17 cellular contexts compared by ENCODE assay signal in genomic region chr6:108866798-108867197, GRCh38. TPM values are rescaled to one million over a fixed set of nuclear protein-coding genes. Genes with fewer than 3 reads are reported as not detected.
DNase-seq lines count a peak whose midpoint lies in the region; ATAC-seq, FAIRE-seq and TF ChIP-seq lines count a peak whose summit lies in the region.
"Had no signal": no experiment of that assay in that cellular context is flagged by ENCODE, and none has a peak within 500 bp of the region (broad histone marks: within the 10 kb centered on the region; RNA-seq: fewer than 3 reads in every experiment).

No MANE protein-coding gene starts in this region.

- DNase-seq in activated CD4-positive, alpha-beta T cell treated with anti-CD3 and anti-CD28 coated beads, Interleukin-2, amount 10 ng/mL, durations not matched to agents 7 days and 5 days = no peak
- no peak for DNase-seq in activated CD4-positive, alpha-beta T cell treated with anti-CD3 and anti-CD28 coated beads, Interleukin-2, amount 50 U/mL, for 4 hours
- DNase-seq in K562 (ENCODE audit: extremely low read depth in 1 of 4, low spot score in 3 of 4) = no peak
- DNase-seq in stimulated activated effector memory CD8-positive, alpha-beta T cell treated with anti-CD3 and anti-CD28 coated beads, Interleukin-12 subunit alpha, Interleukin-12 subunit beta, amount 100 ng/mL, for 72 hours (ENCODE audit: low spot score in 2 of 2) = no peak
- no peak for DNase-seq in NCI-H2227 treated with DMSO at 0.1 percent for 48 hours (lab: John Stamatoyannopoulos, UW)
- no peak for DNase-seq in MCF 10A (ENCODE audit: unreplicated experiment)
- DNase-seq: AML-193, DMS 273 treated with DMSO at 0.1 percent for 48 hours, DMS79, GOT3, H9 had no signal

- no peak for TF ChIP-seq EP300 in K562 (IDR thresholded peaks at IDR 0.05; ENCODE audit: low read length)

- H3K9me3 Mint-ChIP-seq in activated CD4-positive, alpha-beta T cell treated with anti-CD3 and anti-CD28 coated beads, Interleukin-2, amount 10 ng/mL, durations not matched to agents 7 days and 5 days = no peaks in the 10 kb centered on the region
- H3K9me3 Mint-ChIP-seq in stimulated activated effector memory CD8-positive, alpha-beta T cell treated with anti-CD3 and anti-CD28 coated beads, Interleukin-12 subunit alpha, Interleukin-12 subunit beta, amount 100 ng/mL, for 72 hours = no peaks in the 10 kb centered on the region
- no peaks in the 10 kb centered on the region for H3K9me3 Mint-ChIP-seq in MCF 10A (ENCODE audit: unreplicated experiment)
- H3K9me3 Mint-ChIP-seq: H9 had no signal

- no peak for TF ChIP-seq POLR2A in K562 (conservative IDR thresholded peaks at IDR 0.05)

- CTCF ChIA-PET in activated CD4-positive, alpha-beta T cell treated with anti-CD3 and anti-CD28 coated beads, Interleukin-2, amount 10 ng/mL, durations not matched to agents 7 days and 5 days (lab: Charles Lee) = interaction anchor here (0.7 to 1.7 kb wide), 3 partner anchors 9 to 27 kb away, joined by 3 to 6 read pairs (median 3); partner anchors contain the start of gene ARMC2
- CTCF ChIA-PET in K562 (lab: Yijun Ruan, JAX; ENCODE audit: low intra/inter-chr PET ratio) = no interaction called here
- CTCF ChIA-PET in MCF 10A (lab: Yijun Ruan, JAX) = interaction anchor here (0.8 kb wide), 1 partner anchor 207 kb away, joined by 3 read pairs; no protein-coding TSS in a partner anchor

- peak overlapping the region; percentile 88 for H3K27ac Mint-ChIP-seq in activated CD4-positive, alpha-beta T cell treated with anti-CD3 and anti-CD28 coated beads, Interleukin-2, amount 10 ng/mL, durations not matched to agents 7 days and 5 days
- H3K27ac Mint-ChIP-seq in stimulated activated effector memory CD8-positive, alpha-beta T cell treated with anti-CD3 and anti-CD28 coated beads, Interleukin-12 subunit alpha, Interleukin-12 subunit beta, amount 100 ng/mL, for 72 hours = peak overlapping the region; percentile 65
- no peak overlapping the region for H3K27ac Mint-ChIP-seq in MCF 10A (ENCODE audit: low read depth, unreplicated experiment)

- no peak overlapping the region for H3K27ac ChIP-seq in K562 (ENCODE audit: extremely low read depth, low read depth, low read length)
- H3K27ac ChIP-seq: 22Rv1, BLaER1 had no signal

- H3K4me1 ChIP-seq in Loucy (ENCODE audit: insufficient read depth, low read length, poor library complexity, severe bottlenecking) (peaks cover 16% of the 10 kb centered on the region), K562 (replicated peaks in 1 of 2; ENCODE audit: control insufficient read depth in 2 of 2, insufficient read depth in 2 of 2, low read length in 2 of 2) (peaks cover 4% of the 10 kb centered on the region in 2 experiments; a peak in 4 of 5 replicates)
- H3K4me1 ChIP-seq: BLaER1 had no signal

- H3K9me2 ChIP-seq in Loucy (replicated peaks; ENCODE audit: low read depth, low read length) = no peaks in the 10 kb centered on the region

- no peak overlapping the region for H3K9ac ChIP-seq in Loucy (ENCODE audit: low read depth, low read length, poor library complexity, severe bottlenecking)
- no peak overlapping the region for H3K9ac ChIP-seq in K562 (ENCODE audit: insufficient read depth in 1 of 2, low read depth in 2 of 2, low read length in 2 of 2)
- H3K9ac ChIP-seq: BLaER1 had no signal

- H3K4me3 Mint-ChIP-seq in activated CD4-positive, alpha-beta T cell treated with anti-CD3 and anti-CD28 coated beads, Interleukin-2, amount 10 ng/mL, durations not matched to agents 7 days and 5 days = no peak overlapping the region
- no peak overlapping the region for H3K4me3 Mint-ChIP-seq in stimulated activated effector memory CD8-positive, alpha-beta T cell treated with anti-CD3 and anti-CD28 coated beads, Interleukin-12 subunit alpha, Interleukin-12 subunit beta, amount 100 ng/mL, for 72 hours
- H3K4me3 Mint-ChIP-seq in MCF 10A (ENCODE audit: unreplicated experiment) = no peak overlapping the region
- H3K4me3 Mint-ChIP-seq: H9 had no signal

- BruUV-seq in K562 (replicated peaks; lab: Mats Ljungman, UMichigan) (no TSS peak), MCF 10A (replicated peaks; lab: Mats Ljungman, UMichigan) (no TSS peak)

- H3K36me3 Mint-ChIP-seq in activated CD4-positive, alpha-beta T cell treated with anti-CD3 and anti-CD28 coated beads, Interleukin-2, amount 10 ng/mL, durations not matched to agents 7 days and 5 days (ENCODE audit: low read depth) = peaks cover 35% of the 10 kb centered on the region
- peaks cover 11% of the 10 kb centered on the region for H3K36me3 Mint-ChIP-seq in stimulated activated effector memory CD8-positive, alpha-beta T cell treated with anti-CD3 and anti-CD28 coated beads, Interleukin-12 subunit alpha, Interleukin-12 subunit beta, amount 100 ng/mL, for 72 hours
- H3K36me3 Mint-ChIP-seq in MCF 10A (ENCODE audit: insufficient read depth, unreplicated experiment) = peaks cover 12% of the 10 kb centered on the region

- H3K4me1 Mint-ChIP-seq in activated CD4-positive, alpha-beta T cell treated with anti-CD3 and anti-CD28 coated beads, Interleukin-2, amount 10 ng/mL, durations not matched to agents 7 days and 5 days = peaks cover 54% of the 10 kb centered on the region
- peaks cover 35% of the 10 kb centered on the region for H3K4me1 Mint-ChIP-seq in stimulated activated effector memory CD8-positive, alpha-beta T cell treated with anti-CD3 and anti-CD28 coated beads, Interleukin-12 subunit alpha, Interleukin-12 subunit beta, amount 100 ng/mL, for 72 hours
- H3K4me1 Mint-ChIP-seq in MCF 10A (ENCODE audit: insufficient read depth, unreplicated experiment) = no peaks in the 10 kb centered on the region

- H3K4me3 ChIP-seq in Loucy (ENCODE audit: low read length, poor library complexity, severe bottlenecking) = no peak overlapping the region
- H3K4me3 ChIP-seq in K562 = no peak overlapping the region
- H3K4me3 ChIP-seq: BLaER1 had no signal

- no peak for TF ChIP-seq RAD21 in K562 (CRISPR knock-in tag; conservative IDR thresholded peaks at IDR 0.05 in 1 of 2, IDR thresholded peaks at IDR 0.05 in 1 of 2)

- H3K27me3 Mint-ChIP-seq in activated CD4-positive, alpha-beta T cell treated with anti-CD3 and anti-CD28 coated beads, Interleukin-2, amount 10 ng/mL, durations not matched to agents 7 days and 5 days = no peaks in the 10 kb centered on the region
- H3K27me3 Mint-ChIP-seq in MCF 10A (ENCODE audit: insufficient read depth, unreplicated experiment) = no peaks in the 10 kb centered on the region

- no peak for ATAC-seq in K562
- ATAC-seq in stimulated activated effector memory CD8-positive, alpha-beta T cell treated with anti-CD3 and anti-CD28 coated beads, Interleukin-12 subunit alpha, Interleukin-12 subunit beta, amount 100 ng/mL, for 72 hours = no peak
- ATAC-seq in HG03135 (IDR thresholded peaks at IDR 0.05; ENCODE audit: unreplicated experiment) = no peak

- in situ Hi-C loops in K562 (cut with MboI) = no loop called here

- H3K79me2 ChIP-seq in Loucy (ENCODE audit: insufficient read depth, low read length) (no peaks in the 10 kb centered on the region), K562 (ENCODE audit: control insufficient read depth, insufficient read depth, low read length) (no peaks in the 10 kb centered on the region)

- intact Hi-C loops in K562 (cut with micrococcal nuclease) (no loop called here), MCF 10A (cut with micrococcal nuclease) (no loop called here)

- H4K20me1 ChIP-seq in Loucy (ENCODE audit: insufficient read depth, low read length, poor library complexity, severe bottlenecking) = no peaks in the 10 kb centered on the region
- no peaks in the 10 kb centered on the region for H4K20me1 ChIP-seq in K562 (replicated peaks; ENCODE audit: control insufficient read depth, insufficient read depth, low read length)
- H4K20me1 ChIP-seq: BLaER1 had no signal

- WGBS in K562 (ENCODE audit: insufficient coverage, low coverage, missing lambda C conversion rate) = 69% methylated on average over 3 of the region's 3 CpGs

- no peaks in the 10 kb centered on the region for H3K27me3 ChIP-seq in Loucy (ENCODE audit: insufficient read depth, low read length, poor library complexity, severe bottlenecking)
- H3K27me3 ChIP-seq in K562 (ENCODE audit: control insufficient read depth in 2 of 2, insufficient read depth in 2 of 2, low read length in 2 of 2) = peaks cover 0 to 6% of the 10 kb centered on the region in 2 experiments; a peak in 2 of 5 replicates
- H3K27me3 ChIP-seq: BLaER1 had no signal

- H2AFZ ChIP-seq in Loucy (ENCODE audit: low read length) = no peak overlapping the region
- no peak overlapping the region for H2AFZ ChIP-seq in K562 (ENCODE audit: low read depth, low read length)

- no peaks in the 10 kb centered on the region for H3F3A ChIP-seq in Loucy (ENCODE audit: low read depth)

- TF ChIP-seq CTCF in Loucy (conservative IDR thresholded peaks at IDR 0.05; ENCODE audit: low read length) (no peak), K562 (IDR thresholded peaks at IDR 0.05 in 2 of 3, conservative IDR thresholded peaks at IDR 0.05 in 1 of 3; ENCODE audit: insufficient read depth in 2 of 3, low read depth in 1 of 3, low read length in 3 of 3) (no peak), MCF 10A (IDR thresholded peaks at IDR 0.05; ENCODE audit: unreplicated experiment) (no peak)

- no peaks in the 10 kb centered on the region for H3K36me3 ChIP-seq in Loucy (ENCODE audit: insufficient read depth, low read length)
- no peaks in the 10 kb centered on the region for H3K36me3 ChIP-seq in K562 (ENCODE audit: control insufficient read depth, insufficient read depth, low read length)

- POLR2A ChIA-PET in activated CD4-positive, alpha-beta T cell treated with anti-CD3 and anti-CD28 coated beads, Interleukin-2, amount 10 ng/mL, durations not matched to agents 7 days and 5 days (lab: Charles Lee) = no interaction called here
- POLR2A ChIA-PET in K562 (lab: Yijun Ruan, JAX) (interaction anchor here (0.7 kb wide), 1 partner anchor 303 kb away, joined by 3 read pairs; no protein-coding TSS in a partner anchor), MCF 10A (lab: Yijun Ruan, JAX) (no interaction called here)

- H3K4me2 ChIP-seq in Loucy (ENCODE audit: low read depth, low read length, poor library complexity, severe bottlenecking) = peak overlapping the region; percentile 10
- no peak overlapping the region for H3K4me2 ChIP-seq in K562 (ENCODE audit: insufficient read depth, low read length)
- H3K4me2 ChIP-seq: BLaER1 had no signal

- H3K9me1 ChIP-seq in K562 (ENCODE audit: control insufficient read depth, insufficient read depth, low read length) = no peaks in the 10 kb centered on the region

- H3K9me3 ChIP-seq in Loucy (ENCODE audit: insufficient read depth, low read depth, low read length) (no peaks in the 10 kb centered on the region), K562 (replicated peaks; ENCODE audit: control insufficient read depth, insufficient read depth, low read depth, low read length) (no peaks in the 10 kb centered on the region)
- H3K9me3 ChIP-seq: BLaER1 had no signal

- no peak for FAIRE-seq in K562 (lab: Jason Lieb, UNC)
- FAIRE-seq: GM12891, HTR-8/SVneo had no signal

RNA-seq across cellular contexts. Expression of gene ARMC2, which starts 18.6 kb away (rescaled TPM):
- 10 to 100 TPM in 1 of 2 experiments, 1 to 10 TPM in 1; 10.0 to 10.2 TPM for total RNA-seq in activated CD4-positive, alpha-beta T cell treated with anti-CD3 and anti-CD28 coated beads, Interleukin-2, amount 10 ng/mL, durations not matched to agents 7 days and 5 days
- total RNA-seq in K562 (2011; cell fraction: chromatin; rRNA removed; ENCODE audit: low replicate concordance) = 1.5 and 2.6 TPM in 2 replicates
- 0.50 and 1.3 TPM in 2 replicates for total RNA-seq in K562 (2011; cell fraction: nucleolus; rRNA removed)
- total RNA-seq in K562 (2011; cell fraction: nucleoplasm; rRNA removed) = 0.92 and 1.1 TPM in 2 replicates
- total RNA-seq in K562 (2014; rRNA removed) (0.14 and 0.69 TPM in 2 replicates), K562 (2014; rRNA removed; fragmentation: Illumina TruSeq; extraction: Trizol) (1.7 and 2.4 TPM in 2 replicates), K562 (2015; rRNA removed; fragmentation: Illumina TruSeq; extraction: Trizol) (1.2 and 1.6 TPM in 2 replicates), K562 (2021) (0.82 and 1.7 TPM in 2 replicates), MCF 10A (2022) (1.6 and 3.2 TPM in 2 replicates)
- polyA plus RNA-seq in K562 (2011; rRNA removed) (2.9 and 3.6 TPM in 2 replicates), K562 (2014; fragmentation: Illumina TruSeq; extraction: Trizol) (2.0 and 3.0 TPM in 2 replicates), K562 (2014; fragmentation: Nextera tagmentation; extraction: Ambion mirVana) (under 1 TPM; 0.39 to 0.71 TPM), K562 (2014; rRNA removed) (0.37 and 0.69 TPM in 2 replicates)
- 0.99 and 1.1 TPM in 2 replicates for polyA plus RNA-seq in K562 (2011; cell fraction: cytosol; rRNA removed)
- polyA plus RNA-seq in K562 (2011; cell fraction: nucleus; rRNA removed) = 1.5 and 2.6 TPM in 2 replicates
- polyA plus RNA-seq in K562 (2012) = 1.0 and 1.6 TPM in 2 replicates
- 1.7 and 3.4 TPM in 2 replicates for polyA minus RNA-seq in K562 (2011; rRNA and poly(A)+ RNA removed)
- polyA minus RNA-seq in K562 (2011; cell fraction: cytosol; rRNA and poly(A)+ RNA removed) = 1.0 TPM in 1 of 2 replicates, not detected in the other
- polyA minus RNA-seq in K562 (2011; cell fraction: nucleus; rRNA and poly(A)+ RNA removed) = 0.13 and 4.0 TPM in 2 replicates
